In genomic region chr14:54567224-54567633, GRCh38 we compare ENCODE assay signal across 8 cellular contexts. TPM values are rescaled to one million over a fixed set of nuclear protein-coding genes. Genes with fewer than 3 reads are reported as not detected.
DNase-seq lines count a peak whose midpoint lies in the region; ATAC-seq and TF ChIP-seq lines count a peak whose summit lies in the region.

No MANE protein-coding gene starts in this region.

- H3K4me3 ChIP-seq in MG63, result peak overlapping the region; percentile 68
- peak overlapping the region; percentile 77 for H3K4me3 ChIP-seq in choroid plexus epithelial cell (ENCODE audit: low read depth, low read length)
- peak overlapping the region; percentile 89 to 92 for H3K4me3 ChIP-seq in mesenchymal stem cell (ENCODE audit: insufficient read depth in 1 of 2, low read depth in 1 of 2, low read length in 2 of 2)

- peak overlapping the region; percentile 35 for H3K27ac ChIP-seq in mesenchymal stem cell (ENCODE audit: low read length, poor library complexity, severe bottlenecking)

- H3K9ac ChIP-seq in mesenchymal stem cell (ENCODE audit: low read length), result peak overlapping the region; percentile 96

- H3K36me3 ChIP-seq in MG63 (peaks cover 33% of the 10 kb centered on the region), mesenchymal stem cell (ENCODE audit: control insufficient read depth in 1 of 2, insufficient read depth in 2 of 2, low read depth in 1 of 2, low read length in 2 of 2) (peaks cover 3 to 7% of the 10 kb centered on the region in 2 experiments)

- H3K27me3 ChIP-seq in MG63 (no peaks in the 10 kb centered on the region), mesenchymal stem cell (ENCODE audit: control insufficient read depth in 1 of 2, insufficient read depth in 1 of 2, low read length in 2 of 2) (no peaks in the 10 kb centered on the region)

- H2BK120ac ChIP-seq in mesenchymal stem cell (ENCODE audit: low read depth, low read length), result peak overlapping the region; percentile 29

- peak overlapping the region; percentile 1 for H2AFZ ChIP-seq in mesenchymal stem cell (ENCODE audit: low read depth, low read length)

- peak overlapping the region; percentile 11 for H2BK5ac ChIP-seq in mesenchymal stem cell (ENCODE audit: low read depth, low read length, poor library complexity, severe bottlenecking)

- no peaks in the 10 kb centered on the region for H3K79me1 ChIP-seq in mesenchymal stem cell (replicated peaks; ENCODE audit: low read length, poor library complexity, severe bottlenecking)

- H3K4me1 ChIP-seq in mesenchymal stem cell (ENCODE audit: control insufficient read depth, insufficient read depth, low read depth, low read length), result peaks cover 11% of the 10 kb centered on the region

- DNase-seq in NCI-H524 (lab: John Stamatoyannopoulos, UW) (peak; percentile 32 to 58), NCI-H524 treated with DMSO at 0.1 percent for 48 hours (lab: John Stamatoyannopoulos, UW) (no peak), MG63 (peak; percentile 35), choroid plexus epithelial cell (ENCODE audit: low read depth) (no peak), mesenchymal stem cell (peak; percentile 66), ureter (ENCODE audit: low spot score) (peak; percentile 54), NCI-H510A treated with DMSO at 0.1 percent for 48 hours (lab: John Stamatoyannopoulos, UW) (no peak)

- H4K8ac ChIP-seq in mesenchymal stem cell (ENCODE audit: low read length), result peak overlapping the region; percentile 10

- peak overlapping the region; percentile 78 to 84 for H3K18ac ChIP-seq in mesenchymal stem cell (ENCODE audit: low read depth in 1 of 2, low read length in 2 of 2)

- H3K14ac ChIP-seq in mesenchymal stem cell (ENCODE audit: low read length in 2 of 2), result peak overlapping the region in 1 of 2 experiments; percentile 23

- under 1% methylated on average over 26 of the region's 31 CpGs for WGBS in mesenchymal stem cell

- ATAC-seq in GM19463 (IDR thresholded peaks at IDR 0.05; ENCODE audit: unreplicated experiment), result no peak

- peak overlapping the region in 1 of 2 experiments; percentile 91 for H3K4ac ChIP-seq in mesenchymal stem cell (ENCODE audit: low read depth in 1 of 2, low read length in 2 of 2)

- no peak overlapping the region for H2AK5ac ChIP-seq in mesenchymal stem cell (ENCODE audit: low read length, severe bottlenecking)

- no peak overlapping the region for H2BK15ac ChIP-seq in mesenchymal stem cell (ENCODE audit: low read depth, poor library complexity, severe bottlenecking)

- no peak overlapping the region for H3K23ac ChIP-seq in mesenchymal stem cell (ENCODE audit: low read length in 2 of 2)

- TF ChIP-seq CTCF in choroid plexus epithelial cell (conservative IDR thresholded peaks at IDR 0.05; ENCODE audit: low read depth, low read length), result no peak

- H2BK12ac ChIP-seq in mesenchymal stem cell (ENCODE audit: low read length in 2 of 2), result peak overlapping the region in 1 of 2 experiments; percentile 33

- H3K9me3 ChIP-seq in MG63, result peaks cover 5% of the 10 kb centered on the region
- peaks cover 1% of the 10 kb centered on the region for H3K9me3 ChIP-seq in mesenchymal stem cell (ENCODE audit: control insufficient read depth, low read length)

- H3K4me2 ChIP-seq in mesenchymal stem cell (ENCODE audit: low read length, poor library complexity, severe bottlenecking), result peak overlapping the region; percentile 99

- peak overlapping the region; percentile 30 for H4K91ac ChIP-seq in mesenchymal stem cell (ENCODE audit: low read length)

RNA-seq across cellular contexts. Expression of gene SAMD4A, which starts 0.3 kb away (rescaled TPM):
- total RNA-seq in MG63 (2014; rRNA removed; shearing (Covaris generic); ENCODE audit: low replicate concordance), result 6.0 and 8.7 TPM in 2 replicates
- 21.1 TPM for polyA plus RNA-seq in mesenchymal stem cell (2013, experiment 1 of 2)
- 21.2 TPM for polyA plus RNA-seq in mesenchymal stem cell (2013, experiment 2 of 2)
- total RNA-seq in ureter, result 56.6 TPM

RNA-seq across cellular contexts. Expression of gene CGRRF1, which starts 57.5 kb away (rescaled TPM):
- total RNA-seq in MG63 (2014; rRNA removed; shearing (Covaris generic); ENCODE audit: low replicate concordance), result 5.9 and 6.0 TPM in 2 replicates
- polyA plus RNA-seq in mesenchymal stem cell (2013, experiment 1 of 2), result 13.6 TPM
- 14.4 TPM for polyA plus RNA-seq in mesenchymal stem cell (2013, experiment 2 of 2)
- 17.2 TPM for total RNA-seq in ureter

Comparison
In these comparisons a context has a peak if more than half of its experiments do, and no peak if none do; other contexts are left out.
1. DNase-seq: peak in NCI-H524 (2 of 2), MG63 (single experiment), mesenchymal stem cell (single experiment) and ureter (single experiment); none in NCI-H524 treated with DMSO at 0.1 percent for 48 hours (single experiment), choroid plexus epithelial cell (single experiment) and NCI-H510A treated with DMSO at 0.1 percent for 48 hours (single experiment).
2. Peak in every context shown above with its lines, with median percentiles within 50 percentile points of each other: H3K4me3 ChIP-seq.